1 cellular context compared by ENCODE assay signal in genomic region chr3:158434412-158435038, GRCh38.
TF ChIP-seq lines count a peak whose summit lies in the region.

No MANE protein-coding gene starts in this region.

TF ChIP-seq in HepG2, 621 proteins besides CTCF, POLR2A, EP300 and RAD21 (continued from another document):
- peak; percentile 66; the same call in 1 of the 2 replicates for TF ChIP-seq HOMEZ (CRISPR knock-in tag; IDR thresholded peaks at IDR 0.05; ENCODE audit: low read depth)
- no peak for TF ChIP-seq CCAR2 (optimal IDR thresholded peaks at IDR 0.05; ENCODE audit: low read depth, low read length)
- TF ChIP-seq MAFG (CRISPR knock-in tag; IDR thresholded peaks at IDR 0.05) = no peak
- peak; percentile 25; the same call in 1 of the 2 replicates for TF ChIP-seq THAP11 (CRISPR knock-in tag; IDR thresholded peaks at IDR 0.05)
- TF ChIP-seq SMC3 (IDR thresholded peaks at IDR 0.05; ENCODE audit: low read length) = peak; percentile 89
- 0 out of 2 replicates have a peak, but pooled peaks have one; percentile 16 for TF ChIP-seq RXRB (CRISPR knock-in tag; IDR thresholded peaks at IDR 0.05; ENCODE audit: borderline replicate concordance)
- peak; percentile 89 for TF ChIP-seq STAG1 (CRISPR knock-in tag; IDR thresholded peaks at IDR 0.05)
TF ChIP-seq in HepG2: peak in this region for 12.
